8 cellular contexts compared by ENCODE assay signal in the genomic region with DNA sequence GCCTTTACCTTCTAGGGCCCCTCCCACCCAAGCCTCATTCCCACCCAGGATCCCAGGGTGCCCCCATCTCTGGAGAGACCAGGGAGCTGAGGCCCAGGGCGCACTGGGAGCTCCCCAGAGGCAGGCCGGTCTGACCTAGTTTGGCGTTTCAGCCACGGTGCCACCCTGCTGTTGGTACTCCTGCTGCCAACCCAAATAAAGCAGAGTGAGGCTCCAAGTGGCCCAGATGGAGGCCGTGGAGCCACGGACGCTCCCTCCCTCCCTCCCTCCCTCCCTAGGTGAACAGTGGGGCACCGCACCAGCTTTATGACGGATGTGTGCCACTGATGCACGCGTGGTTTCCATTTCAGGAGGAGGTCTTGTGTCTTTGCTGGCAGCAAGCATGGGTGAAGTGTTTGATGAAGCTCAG.
DNase-seq lines count a peak whose midpoint lies in the region; ATAC-seq and TF ChIP-seq lines count a peak whose summit lies in the region.

No MANE protein-coding gene starts in this region.

- peaks cover 43% of the 10 kb centered on the region for H4K20me1 ChIP-seq in DND-41 (ENCODE audit: insufficient read depth, low read length)

- peaks cover 75% of the 10 kb centered on the region for H3K4me1 ChIP-seq in DND-41 (ENCODE audit: insufficient read depth, low read length)

- TF ChIP-seq CTCF in DND-41 (IDR thresholded peaks at IDR 0.05; ENCODE audit: borderline replicate concordance, extremely low read depth, low read length, poor library complexity, severe bottlenecking) (no peak), retinal pigment epithelial cell (conservative IDR thresholded peaks at IDR 0.05; ENCODE audit: low read depth, low read length) (no peak)

- peak overlapping the region; percentile 91 for H3K9ac ChIP-seq in DND-41 (ENCODE audit: low read depth, low read length)

- H3K79me2 ChIP-seq in DND-41 (ENCODE audit: insufficient read depth, low read length) = peaks cover 70% of the 10 kb centered on the region

- no peak overlapping the region for H2AFZ ChIP-seq in DND-41 (ENCODE audit: low read depth, low read length)

- H3K4me2 ChIP-seq in DND-41 (ENCODE audit: insufficient read depth, low read length) = peak overlapping the region; percentile 90

- H3K9me3 ChIP-seq in DND-41 (ENCODE audit: insufficient read depth, low read length, severe bottlenecking) = no peaks in the 10 kb centered on the region

- H3K27me3 ChIP-seq in DND-41 (ENCODE audit: insufficient read depth, low read length, poor library complexity) = no peaks in the 10 kb centered on the region

- H3K4me3 ChIP-seq in DND-41 (ENCODE audit: low read depth in 1 of 2, low read length in 2 of 2) (peak overlapping the region; percentile 92 to 94; a peak in 3 of 4 replicates), retinal pigment epithelial cell (ENCODE audit: low read length) (peak overlapping the region; percentile 75)

- H3K27ac ChIP-seq in DND-41 (ENCODE audit: low read length) = peak overlapping the region; percentile 84

- DNase-seq in DND-41 (peak; percentile 64), fibroblast of gingiva (ENCODE audit: low read depth) (peak; percentile 25), retinal pigment epithelial cell (ENCODE audit: low read depth) (no peak), AG08395 (ENCODE audit: low spot score) (no peak)
- DNase-seq in activated CD4-positive, alpha-beta T cell treated with anti-CD3 and anti-CD28 coated beads for 4 hours = peak; percentile 44 to 53

- peaks cover 28% of the 10 kb centered on the region for H3K36me3 ChIP-seq in DND-41 (ENCODE audit: insufficient read depth, low read length)

- peak; percentile 23 for ATAC-seq in DND-41 (ENCODE audit: insufficient read depth, low read depth)
- no peak for ATAC-seq in GM21447 (IDR thresholded peaks at IDR 0.05; ENCODE audit: unreplicated experiment)
- no peak for ATAC-seq in GM18861 (IDR thresholded peaks at IDR 0.05; ENCODE audit: unreplicated experiment)
- ATAC-seq in HG02623 (IDR thresholded peaks at IDR 0.05; ENCODE audit: unreplicated experiment) = no peak

Comparison
In these comparisons a context has a peak if more than half of its experiments do, and no peak if none do; other contexts are left out.
1. DNase-seq: peak in DND-41 (single experiment), activated CD4-positive, alpha-beta T cell treated with anti-CD3 and anti-CD28 coated beads for 4 hours (2 of 2) and fibroblast of gingiva (single experiment); none in retinal pigment epithelial cell (single experiment) and AG08395 (single experiment).